In the genomic region with DNA sequence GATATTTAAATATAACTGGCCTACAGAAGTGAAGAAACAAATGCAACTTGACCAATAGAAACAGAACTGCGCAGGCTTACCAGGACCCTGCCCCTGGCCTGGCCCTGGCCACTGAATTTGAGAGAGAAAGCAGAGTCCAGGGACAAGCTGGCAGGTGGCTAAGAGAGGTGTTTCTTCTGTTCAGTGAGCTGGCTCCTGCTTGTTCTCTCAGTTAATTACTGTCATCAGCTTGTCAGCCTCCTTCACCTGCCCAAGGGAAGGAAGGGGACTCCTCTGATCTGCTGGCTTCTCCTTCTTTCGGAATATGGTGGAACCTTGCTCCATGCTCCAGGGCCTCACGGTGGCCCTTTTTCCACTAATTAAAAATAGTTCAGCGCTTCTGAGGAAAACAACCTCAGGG, we compare ENCODE assay signal across 18 cellular contexts.
A peak's percentile ranks its signal among the peaks of the same experiment; 100 is the strongest.
DNase-seq lines count a peak whose midpoint lies in the region; ATAC-seq lines count a peak whose summit lies in the region.
"Had no signal": no experiment of that assay in that cellular context is flagged by ENCODE, and none has a peak within 500 bp of the region (broad histone marks: within the 10 kb centered on the region; RNA-seq: fewer than 3 reads in every experiment).

No MANE protein-coding gene starts in this region.

- DNase-seq in NCI-H1436 (lab: John Stamatoyannopoulos, UW) (peak; percentile 26), NCI-H1436 treated with DMSO at 0.1 percent for 48 hours (lab: John Stamatoyannopoulos, UW) (no peak), NCI-H1417 (lab: John Stamatoyannopoulos, UW) (peak; percentile 48 to 75 (median 67)), NCI-H345 (lab: John Stamatoyannopoulos, UW) (peak; percentile 41), left kidney (ENCODE audit: low read depth, low spot score) (peak; percentile 12), iPS-NIHi11 (ENCODE audit: low spot score) (no peak), GM03348 (ENCODE audit: low spot score) (no peak)
- DNase-seq: 8988T; BE2C; Calu3; CD4-positive, alpha-beta T cell; DND-41; GDM1; GM23248; KBM-7; NCI-H2081 treated with DMSO at 0.1 percent for 48 hours; NCI-H524 treated with DMSO at 0.1 percent for 48 hours had no signal

- no peak for ATAC-seq in GM18498 (IDR thresholded peaks at IDR 0.05; ENCODE audit: unreplicated experiment)

Comparison
In these comparisons a context has a peak if more than half of its experiments do, and no peak if none do; other contexts are left out.
1. DNase-seq: peak in NCI-H1436 (single experiment), NCI-H1417 (3 of 3), NCI-H345 (single experiment) and left kidney (single experiment); none in NCI-H1436 treated with DMSO at 0.1 percent for 48 hours (single experiment), iPS-NIHi11 (single experiment) and GM03348 (single experiment).